ENCODE assay signal across 8 cellular contexts in genomic region chr18:48866856-48867255, GRCh38.
DNase-seq lines count a peak whose midpoint lies in the region; ATAC-seq and TF ChIP-seq lines count a peak whose summit lies in the region.
"Had no signal": no experiment of that assay in that cellular context is flagged by ENCODE, and none has a peak within 500 bp of the region (broad histone marks: within the 10 kb centered on the region; RNA-seq: fewer than 3 reads in every experiment).

No MANE protein-coding gene starts in this region.

- intact Hi-C loops in lower lobe of right lung (cut with DNase I) (no loop called here), spleen (cut with DNase I; ENCODE audit: low total_unique reads) (no loop called here)

- H4K20me1 ChIP-seq in KMS-11 (ENCODE audit: insufficient read depth) = no peaks in the 10 kb centered on the region

- H3K9ac ChIP-seq in KMS-11 = no peak overlapping the region; the same call in 1 of the 2 replicates

- H3K27ac Mint-ChIP-seq in immature natural killer cell = peak overlapping the region in 2 of 6 donors; percentile 34 to 40
- H3K27ac Mint-ChIP-seq: H9 had no signal

- peak overlapping the region; percentile 62; the same call in 1 of the 2 replicates for H3K4me2 ChIP-seq in KMS-11

- H3K4me3 ChIP-seq in KMS-11 (IDR thresholded peaks at IDR 0.05; ENCODE audit: insufficient read depth, low read depth, low read length) = no peak overlapping the region
- H3K4me3 ChIP-seq in lower lobe of right lung = no peak overlapping the region
- H3K4me3 ChIP-seq in spleen = no peak overlapping the region

- no peaks in the 10 kb centered on the region for H3K36me3 ChIP-seq in KMS-11 (ENCODE audit: insufficient read depth)
- no peaks in the 10 kb centered on the region for H3K36me3 ChIP-seq in lower lobe of right lung
- no peaks in the 10 kb centered on the region for H3K36me3 ChIP-seq in spleen

- H3K9me3 ChIP-seq in lower lobe of right lung = peaks cover 5% of the 10 kb centered on the region
- H3K9me3 ChIP-seq in spleen = peaks cover 0 to 11% (median 9%) of the 10 kb centered on the region in 8 donors

- POLR2A ChIA-PET in RWPE1 (lab: Yijun Ruan, JAX; ENCODE audit: low non-redundant PET) = no interaction called here

- H3K4me3 Mint-ChIP-seq in immature natural killer cell = no peak overlapping the region
- H3K4me3 Mint-ChIP-seq: H9 had no signal

- no peak overlapping the region for H2AFZ ChIP-seq in KMS-11 (ENCODE audit: low read depth)

- H3K4me1 ChIP-seq in KMS-11 (ENCODE audit: low read depth, poor library complexity, severe bottlenecking) (peaks cover 40% of the 10 kb centered on the region), lower lobe of right lung (peaks cover 18% of the 10 kb centered on the region), spleen (peaks cover 0 to 35% (median 17%) of the 10 kb centered on the region in 6 donors)

- TF ChIP-seq CTCF in KMS-11 (conservative IDR thresholded peaks at IDR 0.05; ENCODE audit: low read depth, low read length) (no peak), RWPE1 (conservative IDR thresholded peaks at IDR 0.05; ENCODE audit: low read depth) (no peak), lower lobe of right lung (IDR thresholded peaks at IDR 0.05) (no peak), spleen (IDR thresholded peaks at IDR 0.05 in 8 of 11, conservative IDR thresholded peaks at IDR 0.05 in 3 of 11) (no peak)

- H3K9me3 Mint-ChIP-seq in immature natural killer cell = no peaks in the 10 kb centered on the region

- H3K36me3 Mint-ChIP-seq in immature natural killer cell = no peaks in the 10 kb centered on the region

- WGBS in spleen, 5 donors = 82 to 96% (median 90%) methylated on average over 1 of the region's 1 CpG

- H3K27me3 ChIP-seq in KMS-11 (ENCODE audit: insufficient read depth, low read depth) = no peaks in the 10 kb centered on the region
- no peaks in the 10 kb centered on the region for H3K27me3 ChIP-seq in lower lobe of right lung (ENCODE audit: low read depth)
- H3K27me3 ChIP-seq in spleen (replicated peaks in 1 of 7) = no peaks in the 10 kb centered on the region

- no peak for DNase-seq in RWPE1 (ENCODE audit: low spot score)
- DNase-seq in lower lobe of right lung = peak; percentile 4
- peak; percentile 47 for DNase-seq in spleen
- no peak for DNase-seq in ACHN
- DNase-seq in GM19240 (ENCODE audit: insufficient read length, low spot score) = no peak
- no peak for DNase-seq in immature natural killer cell
- DNase-seq: H9 had no signal

- H3K27ac ChIP-seq in KMS-11 = peak overlapping the region; percentile 94
- H3K27ac ChIP-seq in RWPE1 = peak overlapping the region; percentile 38
- no peak overlapping the region for H3K27ac ChIP-seq in lower lobe of right lung
- H3K27ac ChIP-seq in spleen = peak overlapping the region in 3 of 8 donors; percentile 10 to 78 (median 33)

- in situ Hi-C loops in ACHN (cut with HindIII; ENCODE audit: low pct_ligation_motif_present, low pct_unique_long_range_greater_than_20kb, low sequenced_read_pairs) = no loop called here

- no peaks in the 10 kb centered on the region for H3K79me2 ChIP-seq in KMS-11 (ENCODE audit: insufficient read depth, low read depth)

- H3K27me3 Mint-ChIP-seq in immature natural killer cell (ENCODE audit: low read depth in 3 of 3) = peaks cover 9 to 16% (median 10%) of the 10 kb centered on the region in 3 donors

- ATAC-seq in lower lobe of right lung = no peak

- H3K4me1 Mint-ChIP-seq in immature natural killer cell = peaks cover 30 to 42% of the 10 kb centered on the region in 2 donors

- CTCF ChIA-PET in RWPE1 (lab: Yijun Ruan, JAX) = no interaction called here

- TF ChIP-seq POLR2A in spleen (IDR thresholded peaks at IDR 0.05) = no peak

Comparison
In these comparisons a context has a peak if more than half of its experiments do, and no peak if none do; other contexts are left out.
1. DNase-seq: peak in lower lobe of right lung (single experiment) and spleen (single experiment); none in RWPE1 (single experiment), ACHN (single experiment), GM19240 (single experiment) and immature natural killer cell (0 of 3).